19 cellular contexts compared by ENCODE assay signal in the genomic region with DNA sequence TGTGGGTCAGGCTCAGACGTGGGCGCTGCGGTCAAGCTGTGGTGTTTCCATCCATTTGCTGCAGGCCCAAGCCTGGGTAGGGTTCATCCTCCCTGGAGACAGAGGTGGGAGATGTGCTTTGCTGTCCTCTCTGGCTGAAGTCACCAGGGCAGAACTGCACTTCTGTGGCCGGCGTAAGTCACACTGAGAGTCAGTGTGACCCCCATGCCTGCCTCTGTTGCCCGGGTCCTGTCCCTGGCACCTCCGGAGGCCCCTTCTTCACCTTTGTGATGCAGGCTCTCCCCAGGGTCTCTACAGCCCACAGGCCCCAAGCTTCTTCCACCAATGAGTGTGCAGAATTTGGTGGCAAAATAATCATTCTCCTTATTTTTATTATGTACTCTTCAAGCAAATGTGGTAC. TPM values are rescaled to one million over a fixed set of nuclear protein-coding genes. Genes with fewer than 3 reads are reported as not detected.
DNase-seq lines count a peak whose midpoint lies in the region; ATAC-seq and TF ChIP-seq lines count a peak whose summit lies in the region.
"Had no signal": no experiment of that assay in that cellular context is flagged by ENCODE, and none has a peak within 500 bp of the region (broad histone marks: within the 10 kb centered on the region; RNA-seq: fewer than 3 reads in every experiment).

No MANE protein-coding gene starts in this region.

- BruUV-seq in Caco-2 (replicated peaks; lab: Mats Ljungman, UMichigan) (no TSS peak), MCF 10A (replicated peaks; lab: Mats Ljungman, UMichigan) (no TSS peak)

- no peaks in the 10 kb centered on the region for H3K9me3 Mint-ChIP-seq in Caco-2 (ENCODE audit: unreplicated experiment)
- no peaks in the 10 kb centered on the region for H3K9me3 Mint-ChIP-seq in MCF 10A (ENCODE audit: unreplicated experiment)
- H3K9me3 Mint-ChIP-seq: CD8-positive, alpha-beta T cell had no signal

- no peak for ATAC-seq in mucosa of descending colon
- ATAC-seq: CD8-positive, alpha-beta T cell; PC-3 had no signal

- H3K36me3 ChIP-seq in Caco-2 (ENCODE audit: control insufficient read depth, insufficient read depth, low read length): no peaks in the 10 kb centered on the region
- no peaks in the 10 kb centered on the region for H3K36me3 ChIP-seq in mucosa of descending colon (ENCODE audit: low read depth)
- no peaks in the 10 kb centered on the region for H3K36me3 ChIP-seq in suprapubic skin

- H3K4me3 ChIP-seq in Caco-2 (ENCODE audit: low read depth, low read length) (no peak overlapping the region), mucosa of descending colon (no peak overlapping the region), suprapubic skin (no peak overlapping the region)

- H3K4me1 Mint-ChIP-seq in Caco-2 (ENCODE audit: low read depth, unreplicated experiment) (peaks cover 6% of the 10 kb centered on the region), MCF 10A (ENCODE audit: insufficient read depth, unreplicated experiment) (peaks cover 5% of the 10 kb centered on the region)
- H3K4me1 Mint-ChIP-seq: IgD-negative memory B cell had no signal

- H3K27ac Mint-ChIP-seq in Caco-2 (ENCODE audit: unreplicated experiment): peak overlapping the region; percentile 60
- H3K27ac Mint-ChIP-seq in MCF 10A (ENCODE audit: low read depth, unreplicated experiment): no peak overlapping the region
- H3K27ac Mint-ChIP-seq: CD8-positive, alpha-beta T cell; IgD-negative memory B cell had no signal

- WGBS in suprapubic skin: over 99% methylated on average over 7 of the region's 7 CpGs

- DNase-seq in COLO668 (lab: John Stamatoyannopoulos, UW; ENCODE audit: unreplicated experiment) (peak; percentile 47), Caco-2 (no peak), mucosa of descending colon (peak in 2 of 3 donors; percentile 6 to 28), suprapubic skin (ENCODE audit: low spot score in 2 of 2) (peak; percentile 41 to 53), MCF 10A (ENCODE audit: unreplicated experiment) (no peak), DMS79 (lab: John Stamatoyannopoulos, UW) (no peak), CD1c-positive myeloid dendritic cell (ENCODE audit: extremely low spot score) (no peak)
- DNase-seq: C1 segment of cervical spinal cord; Calu3; CD8-positive, alpha-beta T cell; NCI-H187 treated with DMSO at 0.1 percent for 48 hours; NCI-H2107; NCI-H446 treated with DMSO at 0.1 percent for 48 hours; NCI-H82; NK-92 treated with Interleukin-12 subunit alpha and Interleukin-12 subunit beta, amount 100 ng/mL, for 24 hours; PC-3 had no signal

- no peak for TF ChIP-seq EP300 in suprapubic skin (IDR thresholded peaks at IDR 0.05)

- H3K27me3 Mint-ChIP-seq in Caco-2 (ENCODE audit: insufficient read depth, unreplicated experiment) (no peaks in the 10 kb centered on the region), MCF 10A (ENCODE audit: insufficient read depth, unreplicated experiment) (peaks cover 35% of the 10 kb centered on the region)
- H3K27me3 Mint-ChIP-seq: IgD-negative memory B cell had no signal

- H3K27me3 ChIP-seq in Caco-2 (replicated peaks; ENCODE audit: control insufficient read depth, insufficient read depth, low read length) (no peaks in the 10 kb centered on the region), suprapubic skin (peaks cover 8% of the 10 kb centered on the region)

- CTCF ChIA-PET in Caco-2 (lab: Charles Lee) (interaction anchor here (0.9 kb wide), 1 partner anchor 285 kb away, joined by 3 read pairs; no protein-coding TSS in a partner anchor), MCF 10A (lab: Yijun Ruan, JAX) (interaction anchor here (0.6 kb wide), 1 partner anchor 26 kb away, joined by 3 read pairs; no protein-coding TSS in a partner anchor)

- H3K27ac ChIP-seq in suprapubic skin: no peak overlapping the region
- H3K27ac ChIP-seq: HL-60, KMS-11 had no signal

- intact Hi-C loops in Caco-2 (cut with micrococcal nuclease; ENCODE audit: unreplicated experiment): loop anchor here (1.0 to 10.0 kb wide), 3 partner anchors 69 to 171 kb away; a partner anchor contains a TSS
- intact Hi-C loops in mucosa of descending colon (cut with DNase I, micrococcal nuclease): loop anchor here in 1 of 2 donors (5.0 kb wide), 1 partner anchor 509 kb away; no protein-coding TSS in a partner anchor
- intact Hi-C loops in MCF 10A (cut with micrococcal nuclease): no loop called here

- POLR2A ChIA-PET in Caco-2 (lab: Charles Lee) (no interaction called here), MCF 10A (lab: Yijun Ruan, JAX) (no interaction called here)

- H3K36me3 Mint-ChIP-seq in Caco-2 (ENCODE audit: insufficient read depth, unreplicated experiment): no peaks in the 10 kb centered on the region
- no peaks in the 10 kb centered on the region for H3K36me3 Mint-ChIP-seq in MCF 10A (ENCODE audit: insufficient read depth, unreplicated experiment)
- H3K36me3 Mint-ChIP-seq: CD8-positive, alpha-beta T cell; IgD-negative memory B cell had no signal

- H3K4me3 Mint-ChIP-seq in Caco-2 (ENCODE audit: unreplicated experiment) (no peak overlapping the region), MCF 10A (ENCODE audit: unreplicated experiment) (no peak overlapping the region)
- H3K4me3 Mint-ChIP-seq: CD8-positive, alpha-beta T cell; IgD-negative memory B cell had no signal

- TF ChIP-seq CTCF in Caco-2 (IDR thresholded peaks at IDR 0.05; ENCODE audit: insufficient read depth in 1 of 2, low read depth in 1 of 2, low read length in 1 of 2, severe bottlenecking in 1 of 2, unreplicated experiment in 1 of 2) (no peak), mucosa of descending colon (IDR thresholded peaks at IDR 0.05) (no peak), suprapubic skin (IDR thresholded peaks at IDR 0.05) (no peak), MCF 10A (IDR thresholded peaks at IDR 0.05; ENCODE audit: unreplicated experiment) (no peak)

- H3K9me3 ChIP-seq in Caco-2 (no peaks in the 10 kb centered on the region), mucosa of descending colon (no peaks in the 10 kb centered on the region), suprapubic skin (no peaks in the 10 kb centered on the region)

- TF ChIP-seq POLR2A in suprapubic skin (IDR thresholded peaks at IDR 0.05): no peak

- peaks cover 21% of the 10 kb centered on the region for H3K4me1 ChIP-seq in Caco-2
- H3K4me1 ChIP-seq in mucosa of descending colon (ENCODE audit: low read depth): no peaks in the 10 kb centered on the region
- H3K4me1 ChIP-seq in suprapubic skin: peaks cover 15% of the 10 kb centered on the region

RNA-seq across cellular contexts. Expression of a gene that starts 53.8 kb away (rescaled TPM):
- total RNA-seq in Caco-2 (2022) (18.6 and 21.1 TPM in 2 replicates), mucosa of descending colon (1 to 10 TPM; 1.2 to 3.4 (median 1.5) TPM), suprapubic skin (10 to 100 TPM in 2 of 4 donors, 1 to 10 TPM in 2; 6.0 to 19.9 (median 10.0) TPM), MCF 10A (2022) (not detected in 2 replicates)
- total RNA-seq: Calu3; CD8-positive, alpha-beta T cell; PC-3 had no signal

Comparison
In these comparisons a context has a peak if more than half of its experiments do, and no peak if none do; other contexts are left out.
1. DNase-seq: peak in COLO668 (single experiment), mucosa of descending colon (2 of 3) and suprapubic skin (2 of 2); none in Caco-2 (0 of 2), MCF 10A (single experiment), DMS79 (single experiment) and CD1c-positive myeloid dendritic cell (single experiment).